ENCODE assay signal across 9 cellular contexts in genomic region chr17:74512624-74513084, GRCh38. TPM values are rescaled to one million over a fixed set of nuclear protein-coding genes. Genes with fewer than 3 reads are reported as not detected.
DNase-seq lines count a peak whose midpoint lies in the region; ATAC-seq and TF ChIP-seq lines count a peak whose summit lies in the region.
"Had no signal": no experiment of that assay in that cellular context is flagged by ENCODE, and none has a peak within 500 bp of the region (broad histone marks: within the 10 kb centered on the region; RNA-seq: fewer than 3 reads in every experiment).

No MANE protein-coding gene starts in this region.

- peaks cover 7 to 26% (median 15%) of the 10 kb centered on the region in 11 experiments; a peak in 19 of 22 replicates for H3K9me3 ChIP-seq in BLaER1 treated with 17β-estradiol and CSF1 and Interleukin-3, amounts not matched to agents 10 nM and 100 nM (replicated peaks in 1 of 11)
- H3K9me3 ChIP-seq in Peyer's patch (no peaks in the 10 kb centered on the region), left lung (no peaks in the 10 kb centered on the region), Caco-2 (peaks cover 9% of the 10 kb centered on the region)

- H3K4me2 ChIP-seq in BLaER1 treated with 17β-estradiol and CSF1 and Interleukin-3, amounts not matched to agents 10 nM and 100 nM, result peak overlapping the region in 9 of 11 experiments; percentile 3 to 87 (median 67); a peak in 17 of 22 replicates

- H3K27me3 ChIP-seq in BLaER1 treated with 17β-estradiol and CSF1 and Interleukin-3, amounts not matched to agents 10 nM and 100 nM, result no peaks in the 10 kb centered on the region
- no peaks in the 10 kb centered on the region for H3K27me3 ChIP-seq in Peyer's patch
- H3K27me3 ChIP-seq in left lung, result peaks cover 0 to 17% of the 10 kb centered on the region in 2 donors
- no peaks in the 10 kb centered on the region; the same call in 1 of the 2 replicates for H3K27me3 ChIP-seq in Caco-2 (replicated peaks; ENCODE audit: control insufficient read depth, insufficient read depth, low read length)

- H3K9me3 Mint-ChIP-seq in mesothelial cell of epicardium, result peaks cover 26% of the 10 kb centered on the region
- H3K9me3 Mint-ChIP-seq in WTC11, result peaks cover 32% of the 10 kb centered on the region
- no peaks in the 10 kb centered on the region for H3K9me3 Mint-ChIP-seq in Caco-2 (ENCODE audit: unreplicated experiment)

- no peaks in the 10 kb centered on the region for H4K20me1 ChIP-seq in BLaER1 treated with 17β-estradiol and CSF1 and Interleukin-3, amounts not matched to agents 10 nM and 100 nM

- H3K27ac Mint-ChIP-seq in mesothelial cell of epicardium, result no peak overlapping the region
- H3K27ac Mint-ChIP-seq in WTC11, result no peak overlapping the region
- no peak overlapping the region for H3K27ac Mint-ChIP-seq in Caco-2 (ENCODE audit: unreplicated experiment)

- POLR2A ChIA-PET in WTC11 (lab: Charles Lee) (no interaction called here), Caco-2 (lab: Charles Lee) (no interaction called here)

- no peak for TF ChIP-seq POLR2A in Peyer's patch (IDR thresholded peaks at IDR 0.05)

- no peaks in the 10 kb centered on the region for H3K36me3 ChIP-seq in BLaER1 treated with 17β-estradiol and CSF1 and Interleukin-3, amounts not matched to agents 10 nM and 100 nM
- H3K36me3 ChIP-seq in Peyer's patch (no peaks in the 10 kb centered on the region), left lung (no peaks in the 10 kb centered on the region), Caco-2 (ENCODE audit: control insufficient read depth, insufficient read depth, low read length) (no peaks in the 10 kb centered on the region)

- H3K9ac ChIP-seq in BLaER1 treated with 17β-estradiol and CSF1 and Interleukin-3, amounts not matched to agents 10 nM and 100 nM, result peak overlapping the region in 5 of 11 experiments; percentile 2 to 68 (median 52); a peak in 7 of 22 replicates

- no peaks in the 10 kb centered on the region for H3K36me3 Mint-ChIP-seq in mesothelial cell of epicardium
- peaks cover 19% of the 10 kb centered on the region for H3K36me3 Mint-ChIP-seq in WTC11
- peaks cover 19% of the 10 kb centered on the region for H3K36me3 Mint-ChIP-seq in Caco-2 (ENCODE audit: insufficient read depth, unreplicated experiment)

- H3K27ac ChIP-seq in BLaER1 treated with 17β-estradiol and CSF1 and Interleukin-3, amounts not matched to agents 10 nM and 100 nM, result peak overlapping the region in 8 of 11 experiments; percentile 14 to 90 (median 67); a peak in 14 of 22 replicates
- H3K27ac ChIP-seq in Peyer's patch (peak overlapping the region in 1 of 4 donors; percentile 33), left lung (peak overlapping the region; percentile 31 to 70)

- intact Hi-C loops in left lung (cut with DNase I) (no loop called here), Caco-2 (cut with micrococcal nuclease; ENCODE audit: unreplicated experiment) (no loop called here)

- H3K4me3 Mint-ChIP-seq in mesothelial cell of epicardium, result no peak overlapping the region
- no peak overlapping the region for H3K4me3 Mint-ChIP-seq in WTC11
- H3K4me3 Mint-ChIP-seq in Caco-2 (ENCODE audit: unreplicated experiment), result no peak overlapping the region

- DNase-seq in Peyer's patch (peak in 2 of 3 donors; percentile 32 to 45), left lung (no peak), mesothelial cell of epicardium (ENCODE audit: low spot score in 2 of 2, unreplicated experiment in 2 of 2) (no peak), nucleus accumbens (lab: John Stamatoyannopoulos, UW) (no peak), WTC11 (ENCODE audit: low spot score) (no peak), Caco-2 (no peak)

- no TSS peak for BruUV-seq in Caco-2 (replicated peaks; lab: Mats Ljungman, UMichigan)

- no peak for TF ChIP-seq CTCF in Peyer's patch (IDR thresholded peaks at IDR 0.05)
- TF ChIP-seq CTCF in left lung (IDR thresholded peaks at IDR 0.05), result no peak
- TF ChIP-seq CTCF in mesothelial cell of epicardium (IDR thresholded peaks at IDR 0.05; ENCODE audit: unreplicated experiment), result no peak
- TF ChIP-seq CTCF in WTC11 (IDR thresholded peaks at IDR 0.05), result no peak
- no peak for TF ChIP-seq CTCF in Caco-2 (IDR thresholded peaks at IDR 0.05; ENCODE audit: insufficient read depth in 1 of 2, low read depth in 1 of 2, low read length in 1 of 2, severe bottlenecking in 1 of 2, unreplicated experiment in 1 of 2)

- ATAC-seq in GM21447 (IDR thresholded peaks at IDR 0.05; ENCODE audit: unreplicated experiment), result peak; percentile 72
- ATAC-seq in left lung, result peak; percentile 77
- no peak for ATAC-seq in WTC11

- peaks cover 31% of the 10 kb centered on the region for H3K27me3 Mint-ChIP-seq in mesothelial cell of epicardium (ENCODE audit: low read depth)
- peaks cover 27% of the 10 kb centered on the region for H3K27me3 Mint-ChIP-seq in WTC11 (ENCODE audit: low read depth)
- H3K27me3 Mint-ChIP-seq in Caco-2 (ENCODE audit: insufficient read depth, unreplicated experiment), result peaks cover 33% of the 10 kb centered on the region

- H3K4me1 ChIP-seq in BLaER1 treated with 17β-estradiol and CSF1 and Interleukin-3, amounts not matched to agents 10 nM and 100 nM, result peaks cover 0 to 55% (median 24%) of the 10 kb centered on the region in 10 experiments; a peak in 14 of 20 replicates
- H3K4me1 ChIP-seq in Peyer's patch (no peaks in the 10 kb centered on the region), left lung (peaks cover 0 to 16% of the 10 kb centered on the region in 2 donors), Caco-2 (no peaks in the 10 kb centered on the region)

- H3K4me3 ChIP-seq in BLaER1 treated with 17β-estradiol and CSF1 and Interleukin-3, amounts not matched to agents 10 nM and 100 nM, result no peak overlapping the region
- H3K4me3 ChIP-seq in Peyer's patch (no peak overlapping the region), left lung (no peak overlapping the region), Caco-2 (ENCODE audit: low read depth, low read length) (no peak overlapping the region)

- CTCF ChIA-PET in WTC11 (lab: Charles Lee), result interaction anchor here (1.4 to 1.5 kb wide), 2 partner anchors 29 to 133 kb away, joined by 3 to 4 read pairs; no protein-coding TSS in a partner anchor
- CTCF ChIA-PET in Caco-2 (lab: Charles Lee), result no interaction called here

- H3K4me1 Mint-ChIP-seq in mesothelial cell of epicardium (no peaks in the 10 kb centered on the region), WTC11 (no peaks in the 10 kb centered on the region), Caco-2 (ENCODE audit: low read depth, unreplicated experiment) (no peaks in the 10 kb centered on the region)

TF ChIP-seq in WTC11, 78 proteins besides CTCF, POLR2A, EP300 and RAD21 (continues in another document):
- TF ChIP-seq SMAD3 (CRISPR knock-in tag; IDR thresholded peaks at IDR 0.05; ENCODE audit: borderline replicate concordance), result no peak
- TF ChIP-seq, protein P1, sequence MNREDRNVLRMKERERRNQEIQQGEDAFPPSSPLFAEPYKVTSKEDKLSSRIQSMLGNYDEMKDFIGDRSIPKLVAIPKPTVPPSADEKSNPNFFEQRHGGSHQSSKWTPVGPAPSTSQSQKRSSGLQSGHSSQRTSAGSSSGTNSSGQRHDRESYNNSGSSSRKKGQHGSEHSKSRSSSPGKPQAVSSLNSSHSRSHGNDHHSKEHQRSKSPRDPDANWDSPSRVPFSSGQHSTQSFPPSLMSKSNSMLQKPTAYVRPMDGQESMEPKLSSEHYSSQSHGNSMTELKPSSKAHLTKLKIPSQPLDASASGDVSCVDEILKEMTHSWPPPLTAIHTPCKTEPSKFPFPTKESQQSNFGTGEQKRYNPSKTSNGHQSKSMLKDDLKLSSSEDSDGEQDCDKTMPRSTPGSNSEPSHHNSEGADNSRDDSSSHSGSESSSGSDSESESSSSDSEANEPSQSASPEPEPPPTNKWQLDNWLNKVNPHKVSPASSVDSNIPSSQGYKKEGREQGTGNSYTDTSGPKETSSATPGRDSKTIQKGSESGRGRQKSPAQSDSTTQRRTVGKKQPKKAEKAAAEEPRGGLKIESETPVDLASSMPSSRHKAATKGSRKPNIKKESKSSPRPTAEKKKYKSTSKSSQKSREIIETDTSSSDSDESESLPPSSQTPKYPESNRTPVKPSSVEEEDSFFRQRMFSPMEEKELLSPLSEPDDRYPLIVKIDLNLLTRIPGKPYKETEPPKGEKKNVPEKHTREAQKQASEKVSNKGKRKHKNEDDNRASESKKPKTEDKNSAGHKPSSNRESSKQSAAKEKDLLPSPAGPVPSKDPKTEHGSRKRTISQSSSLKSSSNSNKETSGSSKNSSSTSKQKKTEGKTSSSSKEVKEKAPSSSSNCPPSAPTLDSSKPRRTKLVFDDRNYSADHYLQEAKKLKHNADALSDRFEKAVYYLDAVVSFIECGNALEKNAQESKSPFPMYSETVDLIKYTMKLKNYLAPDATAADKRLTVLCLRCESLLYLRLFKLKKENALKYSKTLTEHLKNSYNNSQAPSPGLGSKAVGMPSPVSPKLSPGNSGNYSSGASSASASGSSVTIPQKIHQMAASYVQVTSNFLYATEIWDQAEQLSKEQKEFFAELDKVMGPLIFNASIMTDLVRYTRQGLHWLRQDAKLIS (CRISPR knock-in tag; IDR thresholded peaks at IDR 0.05; ENCODE audit: borderline replicate concordance), result no peak

RNA-seq across cellular contexts. Expression of gene CD300LB, which starts 18.6 kb away (rescaled TPM):
- total RNA-seq in Peyer's patch (not detected), left lung (1 to 10 TPM in 1 of 2 donors, under 1 TPM in 1; 0.58 to 1.6 TPM), mesothelial cell of epicardium (not detected in 3 replicates), WTC11 (2021) (not detected in 3 replicates), Caco-2 (2022) (not detected in 2 replicates)

RNA-seq across cellular contexts. Expression of gene CD300C, which starts 33.3 kb away (rescaled TPM):
- total RNA-seq in Peyer's patch, result not detected
- 10 to 100 TPM in 1 of 2 donors, 1 to 10 TPM in 1; 6.6 to 11.0 TPM for total RNA-seq in left lung
- total RNA-seq in mesothelial cell of epicardium, result not detected in 3 replicates
- not detected in 3 replicates for total RNA-seq in WTC11 (2021)
- not detected in 2 replicates for total RNA-seq in Caco-2 (2022)

RNA-seq across cellular contexts. Expression of gene CD300A, which starts 46.2 kb away (rescaled TPM):
- 10 to 100 TPM in 1 of 4 donors, 1 to 10 TPM in 3; 1.1 to 61.1 (median 6.8) TPM for total RNA-seq in Peyer's patch
- total RNA-seq in left lung, result 10 to 100 TPM in 1 of 2 donors, 1 to 10 TPM in 1; 9.1 to 35.5 TPM
- not detected in 3 replicates for total RNA-seq in mesothelial cell of epicardium
- 1.1 to 2.0 TPM (median 1.7 TPM) in 3 replicates for total RNA-seq in WTC11 (2021)
- total RNA-seq in Caco-2 (2022), result not detected in 2 replicates

RNA-seq across cellular contexts. Expression of gene CD300H, which starts 54.7 kb away (rescaled TPM):
- total RNA-seq in Peyer's patch, result not detected
- total RNA-seq in left lung, result under 1 TPM in 1 of 2 donors, not detected in 1; 0.76 TPM
- total RNA-seq in mesothelial cell of epicardium, result not detected in 3 replicates
- not detected in 3 replicates for total RNA-seq in WTC11 (2021)
- not detected in 2 replicates for total RNA-seq in Caco-2 (2022)
- total RNA-seq: left cardiac atrium had no signal

Comparison
In these comparisons a context has a peak if more than half of its experiments do, and no peak if none do; other contexts are left out.
1. DNase-seq: peak in Peyer's patch (2 of 3); none in left lung (0 of 2), mesothelial cell of epicardium (0 of 2), nucleus accumbens (0 of 56), WTC11 (single experiment) and Caco-2 (0 of 2).